In genomic region chr6:35417979-35418661, GRCh38 we compare ENCODE assay signal across 1 cellular context.
TF ChIP-seq lines count a peak whose summit lies in the region.

No MANE protein-coding gene starts in this region.

TF ChIP-seq in GM23338, 12 proteins besides CTCF, POLR2A, EP300 and RAD21 (continued from another document):
- TF ChIP-seq ZNF462 (CRISPR knock-in tag; IDR thresholded peaks at IDR 0.05) = no peak
- TF ChIP-seq CREB1 (CRISPR knock-in tag; IDR thresholded peaks at IDR 0.05; ENCODE audit: low read depth) = no peak
- TF ChIP-seq STAT1 (IDR thresholded peaks at IDR 0.05; ENCODE audit: unreplicated experiment) = no peak
- TF ChIP-seq, protein P1, sequence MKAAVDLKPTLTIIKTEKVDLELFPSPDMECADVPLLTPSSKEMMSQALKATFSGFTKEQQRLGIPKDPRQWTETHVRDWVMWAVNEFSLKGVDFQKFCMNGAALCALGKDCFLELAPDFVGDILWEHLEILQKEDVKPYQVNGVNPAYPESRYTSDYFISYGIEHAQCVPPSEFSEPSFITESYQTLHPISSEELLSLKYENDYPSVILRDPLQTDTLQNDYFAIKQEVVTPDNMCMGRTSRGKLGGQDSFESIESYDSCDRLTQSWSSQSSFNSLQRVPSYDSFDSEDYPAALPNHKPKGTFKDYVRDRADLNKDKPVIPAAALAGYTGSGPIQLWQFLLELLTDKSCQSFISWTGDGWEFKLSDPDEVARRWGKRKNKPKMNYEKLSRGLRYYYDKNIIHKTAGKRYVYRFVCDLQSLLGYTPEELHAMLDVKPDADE (IDR thresholded peaks at IDR 0.05) = no peak
- no peak for TF ChIP-seq EZH2 (IDR thresholded peaks at IDR 0.05; ENCODE audit: low read depth, unreplicated experiment)
- TF ChIP-seq JUNB (IDR thresholded peaks at IDR 0.05; ENCODE audit: unreplicated experiment) = no peak
